Comparison of ENCODE assay signal across 17 cellular contexts in genomic region chr14:70755655-70756054, GRCh38. TPM values are rescaled to one million over a fixed set of nuclear protein-coding genes. Genes with fewer than 3 reads are reported as not detected.
DNase-seq lines count a peak whose midpoint lies in the region; ATAC-seq and TF ChIP-seq lines count a peak whose summit lies in the region.
"Had no signal": no experiment of that assay in that cellular context is flagged by ENCODE, and none has a peak within 500 bp of the region (broad histone marks: within the 10 kb centered on the region; RNA-seq: fewer than 3 reads in every experiment).

No MANE protein-coding gene starts in this region.

- H3K27ac ChIP-seq in DND-41 (ENCODE audit: low read length) (no peak overlapping the region), PC-3 (ENCODE audit: low read length) (peak overlapping the region; percentile 59), mammary epithelial cell (ENCODE audit: insufficient read depth, low read depth, low read length) (peak overlapping the region; percentile 88), prostate gland (peak overlapping the region in 1 of 2 donors; percentile 31), tibial artery (no peak overlapping the region)
- H3K27ac ChIP-seq: parathyroid adenoma had no signal

- H3K4me2 ChIP-seq in DND-41 (ENCODE audit: insufficient read depth, low read length) (no peak overlapping the region), PC-3 (ENCODE audit: low read length) (peak overlapping the region; percentile 52), mammary epithelial cell (ENCODE audit: insufficient read depth, low read depth, low read length) (peak overlapping the region; percentile 67)
- H3K4me2 ChIP-seq: GM23338 had no signal

- in situ Hi-C loops in mammary epithelial cell (cut with MboI; ENCODE audit: low sequenced_read_pairs in 2 of 2): no loop called here

- DNase-seq in DND-41 (no peak), PC-3 (peak; percentile 17), mammary epithelial cell (peak; percentile 92), prostate gland (ENCODE audit: low spot score) (peak; percentile 14), NCI-H1092 treated with DMSO at 0.1 percent for 48 hours (lab: John Stamatoyannopoulos, UW) (no peak), NCI-H1048 (lab: John Stamatoyannopoulos, UW) (no peak), Ammon's horn (ENCODE audit: low spot score) (no peak), tibial artery (no peak)
- DNase-seq: activated CD4-positive, alpha-beta T cell treated with anti-CD3 and anti-CD28 coated beads for 48 hours; activated CD8-positive, alpha-beta memory T cell treated with anti-CD3 and anti-CD28 coated beads, Interleukin-2, amount 50 U/mL, for 48 hours; activated naive CD4-positive, alpha-beta T cell; left colon; NCI-H1436 treated with DMSO at 0.1 percent for 48 hours; stimulated activated naive CD8-positive, alpha-beta T cell treated with anti-CD3 and anti-CD28 coated beads, Interleukin-15, Interleukin-2, amounts not matched to agents 100 U/mL and 50 U/mL, for 24 hours had no signal

- ATAC-seq in DND-41 (ENCODE audit: insufficient read depth, low read depth) (peak; percentile 24; the same call in 1 of the 3 replicates), PC-3 (no peak)
- ATAC-seq: GM23338; K562; left colon; stimulated activated naive CD8-positive, alpha-beta T cell treated with anti-CD3 and anti-CD28 coated beads, Interleukin-15, Interleukin-2, amounts not matched to agents 100 U/mL and 50 U/mL, for 24 hours had no signal

- intact Hi-C loops in PC-3 (cut with micrococcal nuclease) (loop anchor here (2.0 kb wide), 2 partner anchors 53 to 61 kb away; partner anchors contain the start of gene MAP3K9), mammary epithelial cell (cut with micrococcal nuclease) (loop anchor here (1.0 to 2.0 kb wide), 6 partner anchors 15 to 217 kb away; partner anchors contain the start of gene MAP3K9), prostate gland (cut with DNase I) (no loop called here), tibial artery (cut with DNase I; ENCODE audit: low total_unique reads) (no loop called here)

- H4K20me1 ChIP-seq in DND-41 (ENCODE audit: insufficient read depth, low read length) (no peaks in the 10 kb centered on the region), PC-3 (ENCODE audit: low read length) (no peaks in the 10 kb centered on the region), mammary epithelial cell (ENCODE audit: insufficient read depth, low read length) (no peaks in the 10 kb centered on the region)

- H3K4me1 ChIP-seq in DND-41 (ENCODE audit: insufficient read depth, low read length) (no peaks in the 10 kb centered on the region), PC-3 (ENCODE audit: insufficient read depth, low read length) (peaks cover 33% of the 10 kb centered on the region), mammary epithelial cell (ENCODE audit: insufficient read depth, low read length) (peaks cover 37% of the 10 kb centered on the region), prostate gland (replicated peaks) (no peaks in the 10 kb centered on the region), tibial artery (no peaks in the 10 kb centered on the region)
- H3K4me1 ChIP-seq: parathyroid adenoma had no signal

- dilution Hi-C loops in mammary epithelial cell (cut with HindIII; ENCODE audit: low sequenced_read_pairs): no loop called here

- no peaks in the 10 kb centered on the region for H3F3A ChIP-seq in PC-3 (ENCODE audit: low read length, unreplicated experiment)

- H3K36me3 ChIP-seq in DND-41 (ENCODE audit: insufficient read depth, low read length) (peaks cover 18% of the 10 kb centered on the region), PC-3 (ENCODE audit: low read depth, low read length) (peaks cover 27% of the 10 kb centered on the region), mammary epithelial cell (ENCODE audit: insufficient read depth, low read length) (peaks cover 7% of the 10 kb centered on the region), prostate gland (no peaks in the 10 kb centered on the region), tibial artery (no peaks in the 10 kb centered on the region)

- H3K9me2 ChIP-seq in PC-3 (replicated peaks; ENCODE audit: low read length): no peaks in the 10 kb centered on the region

- no peak for TF ChIP-seq POLR2A in prostate gland (IDR thresholded peaks at IDR 0.05)

- BruUV-seq in PC-3 (replicated peaks; lab: Mats Ljungman, UMichigan): no TSS peak
- BruUV-seq in mammary epithelial cell (replicated peaks; lab: Mats Ljungman, UMichigan): no TSS peak

- H3K27me3 ChIP-seq in DND-41 (ENCODE audit: insufficient read depth, low read length, poor library complexity) (no peaks in the 10 kb centered on the region), PC-3 (ENCODE audit: low read length) (no peaks in the 10 kb centered on the region), mammary epithelial cell (ENCODE audit: insufficient read depth, low read length) (no peaks in the 10 kb centered on the region), prostate gland (replicated peaks; ENCODE audit: insufficient read depth) (no peaks in the 10 kb centered on the region), tibial artery (no peaks in the 10 kb centered on the region)

- CTCF ChIA-PET in PC-3 (lab: Charles Lee): interaction anchor here (0.6 to 1.0 kb wide), 2 partner anchors 15 to 54 kb away, joined by 3 to 6 read pairs; partner anchors contain the start of gene MAP3K9
- CTCF ChIA-PET in mammary epithelial cell (lab: Charles Lee; ENCODE audit: low non-redundant PET): interaction anchor here (0.6 to 0.7 kb wide), 3 partner anchors 16 to 1346 kb away, joined by 3 to 5 read pairs (median 4); no protein-coding TSS in a partner anchor

- POLR2A ChIA-PET in PC-3 (lab: Charles Lee; ENCODE audit: unreplicated experiment): interaction anchor here (0.5 kb wide), 1 partner anchor 45 kb away, joined by 3 read pairs; no protein-coding TSS in a partner anchor

- no peaks in the 10 kb centered on the region for H3K79me2 ChIP-seq in DND-41 (ENCODE audit: insufficient read depth, low read length)
- no peaks in the 10 kb centered on the region for H3K79me2 ChIP-seq in PC-3 (ENCODE audit: low read length)
- H3K79me2 ChIP-seq in mammary epithelial cell (ENCODE audit: insufficient read depth, low read length): peaks cover 64% of the 10 kb centered on the region
- H3K79me2 ChIP-seq: parathyroid adenoma had no signal

- TF ChIP-seq CTCF in DND-41 (IDR thresholded peaks at IDR 0.05; ENCODE audit: borderline replicate concordance, extremely low read depth, low read length, poor library complexity, severe bottlenecking) (no peak), PC-3 (conservative IDR thresholded peaks at IDR 0.05; ENCODE audit: low read depth, low read length) (no peak), mammary epithelial cell (conservative IDR thresholded peaks at IDR 0.05 in 1 of 2, IDR thresholded peaks at IDR 0.05 in 1 of 2; ENCODE audit: extremely low read depth in 1 of 2, insufficient read depth in 1 of 2, low read depth in 1 of 2, low read length in 2 of 2) (no peak), prostate gland (IDR thresholded peaks at IDR 0.05) (no peak), tibial artery (IDR thresholded peaks at IDR 0.05) (no peak)

- no peak overlapping the region for H3K9ac ChIP-seq in DND-41 (ENCODE audit: low read depth, low read length)
- no peak overlapping the region; the same call in 1 of the 2 replicates for H3K9ac ChIP-seq in PC-3 (ENCODE audit: low read length)
- peak overlapping the region; percentile 66 for H3K9ac ChIP-seq in mammary epithelial cell (ENCODE audit: insufficient read depth, low read length)
- H3K9ac ChIP-seq: parathyroid adenoma had no signal

- H3K4me3 ChIP-seq in DND-41 (ENCODE audit: low read depth in 1 of 2, low read length in 2 of 2) (no peak overlapping the region), PC-3 (ENCODE audit: low read length) (no peak overlapping the region), mammary epithelial cell (replicated peaks in 1 of 3; ENCODE audit: insufficient read depth in 1 of 3, low read depth in 2 of 3, low read length in 3 of 3) (no peak overlapping the region), prostate gland (no peak overlapping the region), tibial artery (no peak overlapping the region)
- H3K4me3 ChIP-seq: GM23338, K562 had no signal

- H3K9me3 ChIP-seq in DND-41 (ENCODE audit: insufficient read depth, low read length, severe bottlenecking) (no peaks in the 10 kb centered on the region), PC-3 (ENCODE audit: low read length) (no peaks in the 10 kb centered on the region), mammary epithelial cell (replicated peaks; ENCODE audit: insufficient read depth, low read length) (no peaks in the 10 kb centered on the region), prostate gland (no peaks in the 10 kb centered on the region), tibial artery (no peaks in the 10 kb centered on the region)

- no peak overlapping the region for H2AFZ ChIP-seq in DND-41 (ENCODE audit: low read depth, low read length)
- no peak overlapping the region for H2AFZ ChIP-seq in PC-3 (ENCODE audit: low read length)
- H2AFZ ChIP-seq in mammary epithelial cell (ENCODE audit: low read depth, low read length): no peak overlapping the region
- H2AFZ ChIP-seq: GM23338, parathyroid adenoma had no signal

RNA-seq across cellular contexts. Expression of gene MAP3K9, which starts 53.7 kb away (rescaled TPM):
- total RNA-seq in PC-3 (2014; rRNA removed) (13.4 and 14.3 TPM in 2 replicates), mammary epithelial cell (10 to 100 TPM; 24.3 to 38.9 TPM), prostate gland (1 to 10 TPM; 5.3 to 9.5 TPM)
- 17.6 TPM for polyA plus RNA-seq in mammary epithelial cell
- polyA minus RNA-seq in mammary epithelial cell: 67.4 TPM

Comparison
In these comparisons a context has a peak if more than half of its experiments do, and no peak if none do; other contexts are left out.
1. DNase-seq: peak in PC-3 (single experiment), mammary epithelial cell (single experiment) and prostate gland (single experiment); none in DND-41 (single experiment), NCI-H1092 treated with DMSO at 0.1 percent for 48 hours (single experiment), NCI-H1048 (single experiment), Ammon's horn (single experiment) and tibial artery (0 of 2).
2. H3K27ac ChIP-seq: peak in PC-3 (single experiment) and mammary epithelial cell (single experiment); none in DND-41 (single experiment) and tibial artery (0 of 2).
3. intact Hi-C loops: an anchor here in PC-3 (2.0 kb wide) and mammary epithelial cell (1.0 to 2.0 kb wide); none called in prostate gland and tibial artery.